Comparison of ENCODE assay signal across 8 cellular contexts in genomic region chr19:30719189-30719990, GRCh38.
A peak's percentile ranks its signal among the peaks of the same experiment; 100 is the strongest.
DNase-seq lines count a peak whose midpoint lies in the region; ATAC-seq, FAIRE-seq and TF ChIP-seq lines count a peak whose summit lies in the region.

No MANE protein-coding gene starts in this region.

- peak in 1 of 2 experiments; percentile 31; a peak in 1 of 4 replicates for TF ChIP-seq RAD21 in H1 (IDR thresholded peaks at IDR 0.05 in 1 of 2, conservative IDR thresholded peaks at IDR 0.05 in 1 of 2; ENCODE audit: low read depth in 2 of 2, low read length in 2 of 2)

- TF ChIP-seq EP300 in H1 (IDR thresholded peaks at IDR 0.05; ENCODE audit: borderline replicate concordance in 1 of 2, low read depth in 2 of 2, low read length in 2 of 2) = no peak

- H3K4me3 Mint-ChIP-seq in memory B cell = peak overlapping the region; percentile 71

- H2BK12ac ChIP-seq in H1 (ENCODE audit: low read depth, low read length) = 0 out of 2 replicates have a peak overlapping the region, but pooled peaks have one; percentile 68

- H3K27me3 ChIP-seq in H1 (replicated peaks in 1 of 4; ENCODE audit: control insufficient read depth in 3 of 4, extremely low read depth in 1 of 4, insufficient read depth in 3 of 4, low read length in 3 of 4) (peaks cover 0 to 11% (median 5%) of the 10 kb centered on the region in 4 experiments; a peak in 3 of 7 replicates), thoracic aorta (replicated peaks; ENCODE audit: insufficient read depth) (no peaks in the 10 kb centered on the region)

- ATAC-seq in memory B cell (ENCODE audit: low read depth) (no peak), thoracic aorta (ENCODE audit: insufficient number of reproducible peaks, low FRiP score, low read depth) (no peak), HG03469 (IDR thresholded peaks at IDR 0.05; ENCODE audit: unreplicated experiment) (no peak)

- no peaks in the 10 kb centered on the region for H3K79me1 ChIP-seq in H1 (ENCODE audit: low read depth, low read length)

- DNase-seq in activated CD4-positive, alpha-beta T cell treated with anti-CD3 and anti-CD28 coated beads for 48 hours = peak; percentile 15
- no peak for DNase-seq in activated CD4-positive, alpha-beta T cell treated with anti-CD3 and anti-CD28 coated beads, Interleukin-2, amount 50 U/mL, for 1 hour
- DNase-seq in RWPE1 (ENCODE audit: low spot score) (peak; percentile 36), H1 (ENCODE audit: low read depth in 1 of 2, low spot score in 2 of 2) (peak in 1 of 2 experiments; percentile 70), memory B cell (ENCODE audit: low spot score in 2 of 2) (peak in 1 of 2 donors; percentile 10), thoracic aorta (ENCODE audit: low spot score) (no peak), NCI-H345 treated with DMSO at 0.1 percent for 48 hours (lab: John Stamatoyannopoulos, UW; ENCODE audit: unreplicated experiment) (no peak)

- peak overlapping the region; percentile 26 to 64 (median 48) for H3K4me3 ChIP-seq in H1 (ENCODE audit: extremely low read depth in 1 of 4, insufficient read depth in 2 of 4, low read depth in 3 of 4, low read length in 4 of 4)
- peak overlapping the region; percentile 69 for H3K4me3 ChIP-seq in thoracic aorta

- CTCF ChIA-PET in RWPE1 (lab: Yijun Ruan, JAX) (interaction anchor here (0.5 to 1.6 kb wide), 4 partner anchors 50 to 1418 kb away, joined by 3 to 5 read pairs (median 4); no protein-coding TSS in a partner anchor), H1 (lab: Charles Lee; ENCODE audit: partially characterized antibody) (interaction anchor here (0.6 to 3.0 kb wide), 10 partner anchors 8 to 381 kb away, joined by 3 to 10 read pairs (median 4); no protein-coding TSS in a partner anchor)

- TF ChIP-seq CTCF in RWPE1 (conservative IDR thresholded peaks at IDR 0.05; ENCODE audit: low read depth) (peak; percentile 27), H1 (IDR thresholded peaks at IDR 0.05; ENCODE audit: control extremely low read depth in 1 of 3, insufficient read depth in 1 of 3, low read depth in 1 of 3, low read length in 3 of 3) (0 out of 4 replicates have a peak, but pooled peaks of 1 of the 3 experiments have one; percentile 10), thoracic aorta (IDR thresholded peaks at IDR 0.05) (no peak)

- no peak for FAIRE-seq in H1 (lab: Jason Lieb, UNC)

- H2BK120ac ChIP-seq in H1 (replicated peaks; ENCODE audit: low read depth, low read length) = no peak overlapping the region

- 0 out of 2 replicates have a peak, but pooled peaks cover 2% of the 10 kb centered on the region for H3K23me2 ChIP-seq in H1 (ENCODE audit: low read depth, low read length)

- H3K4ac ChIP-seq in H1 (replicated peaks; ENCODE audit: insufficient read length, low read depth, low read length) = no peak overlapping the region

- POLR2A ChIA-PET in RWPE1 (lab: Yijun Ruan, JAX; ENCODE audit: low non-redundant PET) = no interaction called here
- POLR2A ChIA-PET in H1 (lab: Charles Lee; ENCODE audit: partially characterized antibody) = interaction anchor here (1.1 to 1.7 kb wide), 2 partner anchors 12 to 24 kb away, joined by 3 to 4 read pairs; no protein-coding TSS in a partner anchor

- H2AFZ ChIP-seq in H1 (ENCODE audit: low read length) = peak overlapping the region; percentile 95

- H3K18ac ChIP-seq in H1 (ENCODE audit: extremely low read depth, low read length) = peak overlapping the region; percentile 29; the same call in 1 of the 2 replicates

- no peak overlapping the region for H3K23ac ChIP-seq in H1 (ENCODE audit: insufficient read length)

- H2AK5ac ChIP-seq in H1 (ENCODE audit: low read depth, low read length) = no peak overlapping the region

- no peak overlapping the region; the same call in 1 of the 2 replicates for H2BK15ac ChIP-seq in H1 (ENCODE audit: low read length)

- H2BK20ac ChIP-seq in H1 (ENCODE audit: low read length) = no peak overlapping the region

- H3K27ac ChIP-seq in RWPE1 = peak overlapping the region; percentile 63
- H3K27ac ChIP-seq in H1 (ENCODE audit: low read depth, low read length) = no peak overlapping the region
- H3K27ac ChIP-seq in thoracic aorta = no peak overlapping the region

- H3K4me1 ChIP-seq in H1 (replicated peaks in 1 of 4; ENCODE audit: control insufficient read depth in 3 of 4, insufficient read depth in 4 of 4, low read length in 3 of 4) (peaks cover 2 to 5% (median 3%) of the 10 kb centered on the region in 4 experiments; a peak in 6 of 7 replicates), thoracic aorta (ENCODE audit: control insufficient read depth in 1 of 2, low read depth in 2 of 2) (peaks cover 0 to 7% of the 10 kb centered on the region in 2 donors)

- H4K20me1 ChIP-seq in H1 (replicated peaks in 1 of 2; ENCODE audit: control insufficient read depth in 1 of 2, insufficient read depth in 2 of 2, low read length in 2 of 2) = no peaks in the 10 kb centered on the region

- H3K14ac ChIP-seq in H1 (ENCODE audit: insufficient read length) = no peak overlapping the region

- peak overlapping the region; percentile 34 for H4K91ac ChIP-seq in H1 (replicated peaks; ENCODE audit: insufficient read length, low read length)

- no peaks in the 10 kb centered on the region for H3K9me3 ChIP-seq in H1 (ENCODE audit: insufficient read depth in 2 of 2, low read depth in 1 of 2, low read length in 1 of 2)
- no peaks in the 10 kb centered on the region for H3K9me3 ChIP-seq in thoracic aorta

- peak overlapping the region; percentile 69 for H3K4me2 ChIP-seq in H1 (ENCODE audit: insufficient read depth in 1 of 2, low read depth in 2 of 2, low read length in 2 of 2)

- H3K56ac ChIP-seq in H1 (replicated peaks; ENCODE audit: insufficient read length, low read depth, low read length) = no peak overlapping the region

- H2BK5ac ChIP-seq in H1 (ENCODE audit: low read depth, low read length) = no peak overlapping the region

- H3K9me3 Mint-ChIP-seq in memory B cell = peaks cover 7% of the 10 kb centered on the region

- H3K36me3 Mint-ChIP-seq in memory B cell = peaks cover 1% of the 10 kb centered on the region

- 15% methylated on average over 30 of the region's 54 CpGs; no CpG with 5 or more reads in 1 of the 2 experiments for WGBS in H1 (ENCODE audit: extremely low coverage in 1 of 2, insufficient coverage in 1 of 2, insufficient read length in 1 of 2, insufficient replicate concordance in 2 of 2, low coverage in 1 of 2, low lambda C conversion rate in 2 of 2, missing lambda C conversion rate in 1 of 2), 2 experiments

- H3K9ac ChIP-seq in H1 (replicated peaks in 1 of 4; ENCODE audit: extremely low read depth in 1 of 4, low read depth in 3 of 4, low read length in 3 of 4) = peak overlapping the region in 2 of 4 experiments; percentile 9 to 39; a peak in 4 of 7 replicates

- TF ChIP-seq POLR2A in H1 (IDR thresholded peaks at IDR 0.05; ENCODE audit: control extremely low read depth in 1 of 2, low read depth in 2 of 2, low read length in 2 of 2) = peak in 1 of 2 experiments; percentile 22; a peak in 1 of 3 replicates

- no peaks in the 10 kb centered on the region for H3K79me2 ChIP-seq in H1 (ENCODE audit: control insufficient read depth in 1 of 2, insufficient read depth in 2 of 2, low read length in 2 of 2)

- H3K27me3 Mint-ChIP-seq in memory B cell = peaks cover 5% of the 10 kb centered on the region

- H3K36me3 ChIP-seq in H1 (ENCODE audit: control insufficient read depth in 2 of 4, insufficient read depth in 4 of 4, low read length in 3 of 4) = no peaks in the 10 kb centered on the region
- no peaks in the 10 kb centered on the region for H3K36me3 ChIP-seq in thoracic aorta

- H4K5ac ChIP-seq in H1 (ENCODE audit: insufficient read length, low read depth, low read length) = no peak overlapping the region

- H3K27ac Mint-ChIP-seq in memory B cell = no peak overlapping the region

- peak overlapping the region; percentile 3; the same call in 1 of the 2 replicates for H4K8ac ChIP-seq in H1 (ENCODE audit: extremely low read depth, insufficient read depth, low read length)

- peaks cover 3% of the 10 kb centered on the region for H3K4me1 Mint-ChIP-seq in memory B cell

TF ChIP-seq in H1, 55 proteins besides CTCF, POLR2A, EP300 and RAD21 (continues in another document):
- TF ChIP-seq HDAC2 (IDR thresholded peaks at IDR 0.05; ENCODE audit: borderline replicate concordance in 1 of 2, low read depth in 2 of 2, low read length in 2 of 2) = 0 out of 4 replicates have a peak, but pooled peaks of 1 of the 2 experiments have one; percentile 29
- peak; percentile 26; the same call in 1 of the 2 replicates for TF ChIP-seq E2F6 (IDR thresholded peaks at IDR 0.05)
- 0 out of 2 replicates have a peak, but pooled peaks have one; percentile 38 for TF ChIP-seq RBBP5 (IDR thresholded peaks at IDR 0.05; ENCODE audit: borderline replicate concordance, low read depth, low read length)
- TF ChIP-seq CHD2 (IDR thresholded peaks at IDR 0.05; ENCODE audit: low read length) = no peak
- no peak for TF ChIP-seq HDAC6 (IDR thresholded peaks at IDR 0.05; ENCODE audit: low read depth, low read length)
- TF ChIP-seq CREB1 (IDR thresholded peaks at IDR 0.05) = no peak
- TF ChIP-seq ATF2 (IDR thresholded peaks at IDR 0.05; ENCODE audit: low read length) = no peak
- no peak for TF ChIP-seq SP2 (IDR thresholded peaks at IDR 0.05; ENCODE audit: low read length)
- TF ChIP-seq KDM1A (IDR thresholded peaks at IDR 0.05; ENCODE audit: borderline replicate concordance, low read length) = no peak
- no peak for TF ChIP-seq KDM5A (IDR thresholded peaks at IDR 0.05; ENCODE audit: low read length)
- TF ChIP-seq GTF2F1 (IDR thresholded peaks at IDR 0.05; ENCODE audit: borderline replicate concordance, low read depth, low read length) = no peak
- no peak for TF ChIP-seq MAFK (IDR thresholded peaks at IDR 0.05; ENCODE audit: low read depth, low read length)
- no peak for TF ChIP-seq ASH2L (IDR thresholded peaks at IDR 0.05; ENCODE audit: low read length)
- no peak for TF ChIP-seq NRF1 (IDR thresholded peaks at IDR 0.05; ENCODE audit: low read depth, low read length)
- peak; percentile 39 for TF ChIP-seq TAF7 (optimal IDR thresholded peaks at IDR 0.05; ENCODE audit: borderline replicate concordance, low read depth, low read length)

Comparison
In these comparisons a context has a peak if more than half of its experiments do, and no peak if none do; other contexts are left out.
1. DNase-seq: peak in activated CD4-positive, alpha-beta T cell treated with anti-CD3 and anti-CD28 coated beads for 48 hours (single experiment) and RWPE1 (single experiment); none in activated CD4-positive, alpha-beta T cell treated with anti-CD3 and anti-CD28 coated beads, Interleukin-2, amount 50 U/mL, for 1 hour (single experiment), thoracic aorta (single experiment) and NCI-H345 treated with DMSO at 0.1 percent for 48 hours (single experiment).